In the genomic region with DNA sequence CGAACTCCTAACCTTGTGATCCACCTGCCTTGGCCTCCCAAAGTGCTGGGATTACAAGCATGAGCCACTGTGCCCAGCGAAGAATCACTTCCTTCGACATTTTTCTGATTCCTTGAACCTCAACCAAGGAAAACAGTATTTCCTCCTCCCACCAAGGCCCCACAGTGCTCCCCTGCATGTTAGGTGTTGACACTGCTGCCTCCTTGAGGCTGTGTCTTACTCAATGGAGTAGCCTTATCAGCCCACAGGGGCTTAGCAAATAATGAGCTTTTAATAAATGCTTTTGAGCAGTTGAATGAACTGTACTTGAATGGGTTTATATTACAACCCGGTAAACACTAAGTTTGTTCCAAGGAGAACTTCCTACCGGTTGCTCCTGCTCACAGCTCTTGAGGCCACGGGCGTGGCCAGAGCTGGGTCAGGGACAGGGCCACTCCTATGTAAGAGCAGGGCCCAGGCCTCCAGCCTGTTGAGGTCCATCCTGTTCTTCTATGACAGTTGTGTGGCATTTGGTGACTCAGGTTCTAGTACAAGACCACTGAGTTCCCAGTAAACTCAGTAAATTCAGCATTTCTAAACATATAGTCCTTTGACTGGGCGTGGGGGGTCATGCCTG, we compare ENCODE assay signal across 1 cellular context.
TF ChIP-seq lines count a peak whose summit lies in the region.

No MANE protein-coding gene starts in this region.

TF ChIP-seq in GM12878, 131 proteins besides CTCF, POLR2A, EP300 and RAD21:
- TF ChIP-seq REST (IDR thresholded peaks at IDR 0.05; ENCODE audit: low read depth, low read length): no peak
- no peak for TF ChIP-seq CREM (IDR thresholded peaks at IDR 0.05; ENCODE audit: low read depth)
- TF ChIP-seq BCL3 (IDR thresholded peaks at IDR 0.05; ENCODE audit: borderline replicate concordance, insufficient read depth, low read depth, low read length, poor library complexity, severe bottlenecking): no peak
- TF ChIP-seq BACH1 (IDR thresholded peaks at IDR 0.05; ENCODE audit: borderline replicate concordance): no peak
- TF ChIP-seq, protein P1, sequence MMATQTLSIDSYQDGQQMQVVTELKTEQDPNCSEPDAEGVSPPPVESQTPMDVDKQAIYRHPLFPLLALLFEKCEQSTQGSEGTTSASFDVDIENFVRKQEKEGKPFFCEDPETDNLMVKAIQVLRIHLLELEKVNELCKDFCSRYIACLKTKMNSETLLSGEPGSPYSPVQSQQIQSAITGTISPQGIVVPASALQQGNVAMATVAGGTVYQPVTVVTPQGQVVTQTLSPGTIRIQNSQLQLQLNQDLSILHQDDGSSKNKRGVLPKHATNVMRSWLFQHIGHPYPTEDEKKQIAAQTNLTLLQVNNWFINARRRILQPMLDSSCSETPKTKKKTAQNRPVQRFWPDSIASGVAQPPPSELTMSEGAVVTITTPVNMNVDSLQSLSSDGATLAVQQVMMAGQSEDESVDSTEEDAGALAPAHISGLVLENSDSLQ (IDR thresholded peaks at IDR 0.05): no peak
- no peak for TF ChIP-seq USF2 (IDR thresholded peaks at IDR 0.05; ENCODE audit: borderline replicate concordance, low read depth, low read length)
- no peak for TF ChIP-seq FOXK2 (IDR thresholded peaks at IDR 0.05)
- no peak for TF ChIP-seq HSF1 (IDR thresholded peaks at IDR 0.05; ENCODE audit: low read depth, low read length)
- no peak for TF ChIP-seq CREB1 (IDR thresholded peaks at IDR 0.05; ENCODE audit: low read depth)
- no peak for TF ChIP-seq ZNF622 (IDR thresholded peaks at IDR 0.05)
- TF ChIP-seq, protein P2, sequence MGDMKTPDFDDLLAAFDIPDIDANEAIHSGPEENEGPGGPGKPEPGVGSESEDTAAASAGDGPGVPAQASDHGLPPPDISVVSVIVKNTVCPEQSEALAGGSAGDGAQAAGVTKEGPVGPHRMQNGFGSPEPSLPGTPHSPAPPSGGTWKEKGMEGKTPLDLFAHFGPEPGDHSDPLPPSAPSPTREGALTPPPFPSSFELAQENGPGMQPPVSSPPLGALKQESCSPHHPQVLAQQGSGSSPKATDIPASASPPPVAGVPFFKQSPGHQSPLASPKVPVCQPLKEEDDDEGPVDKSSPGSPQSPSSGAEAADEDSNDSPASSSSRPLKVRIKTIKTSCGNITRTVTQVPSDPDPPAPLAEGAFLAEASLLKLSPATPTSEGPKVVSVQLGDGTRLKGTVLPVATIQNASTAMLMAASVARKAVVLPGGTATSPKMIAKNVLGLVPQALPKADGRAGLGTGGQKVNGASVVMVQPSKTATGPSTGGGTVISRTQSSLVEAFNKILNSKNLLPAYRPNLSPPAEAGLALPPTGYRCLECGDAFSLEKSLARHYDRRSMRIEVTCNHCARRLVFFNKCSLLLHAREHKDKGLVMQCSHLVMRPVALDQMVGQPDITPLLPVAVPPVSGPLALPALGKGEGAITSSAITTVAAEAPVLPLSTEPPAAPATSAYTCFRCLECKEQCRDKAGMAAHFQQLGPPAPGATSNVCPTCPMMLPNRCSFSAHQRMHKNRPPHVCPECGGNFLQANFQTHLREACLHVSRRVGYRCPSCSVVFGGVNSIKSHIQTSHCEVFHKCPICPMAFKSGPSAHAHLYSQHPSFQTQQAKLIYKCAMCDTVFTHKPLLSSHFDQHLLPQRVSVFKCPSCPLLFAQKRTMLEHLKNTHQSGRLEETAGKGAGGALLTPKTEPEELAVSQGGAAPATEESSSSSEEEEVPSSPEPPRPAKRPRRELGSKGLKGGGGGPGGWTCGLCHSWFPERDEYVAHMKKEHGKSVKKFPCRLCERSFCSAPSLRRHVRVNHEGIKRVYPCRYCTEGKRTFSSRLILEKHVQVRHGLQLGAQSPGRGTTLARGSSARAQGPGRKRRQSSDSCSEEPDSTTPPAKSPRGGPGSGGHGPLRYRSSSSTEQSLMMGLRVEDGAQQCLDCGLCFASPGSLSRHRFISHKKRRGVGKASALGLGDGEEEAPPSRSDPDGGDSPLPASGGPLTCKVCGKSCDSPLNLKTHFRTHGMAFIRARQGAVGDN (IDR thresholded peaks at IDR 0.05): no peak
- TF ChIP-seq ATF7 (IDR thresholded peaks at IDR 0.05; ENCODE audit: low read depth): no peak
- TF ChIP-seq SP1 (IDR thresholded peaks at IDR 0.05; ENCODE audit: low read depth, low read length): no peak
- no peak for TF ChIP-seq CEBPZ (IDR thresholded peaks at IDR 0.05; ENCODE audit: low read depth, low read length)
- TF ChIP-seq ZNF384 (IDR thresholded peaks at IDR 0.05; ENCODE audit: borderline replicate concordance, low read depth, low read length): no peak
- TF ChIP-seq RB1 (IDR thresholded peaks at IDR 0.05; ENCODE audit: borderline replicate concordance): no peak
- TF ChIP-seq CBX3 (IDR thresholded peaks at IDR 0.05; ENCODE audit: borderline replicate concordance, low read depth): no peak
- no peak for TF ChIP-seq RAD51 (IDR thresholded peaks at IDR 0.05)
- TF ChIP-seq, protein P3, sequence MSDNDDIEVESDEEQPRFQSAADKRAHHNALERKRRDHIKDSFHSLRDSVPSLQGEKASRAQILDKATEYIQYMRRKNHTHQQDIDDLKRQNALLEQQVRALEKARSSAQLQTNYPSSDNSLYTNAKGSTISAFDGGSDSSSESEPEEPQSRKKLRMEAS (IDR thresholded peaks at IDR 0.05; ENCODE audit: low read depth, low read length): no peak
